In genomic region chr2:164737612-164738081, GRCh38 we compare ENCODE assay signal across 8 cellular contexts.
DNase-seq lines count a peak whose midpoint lies in the region; ATAC-seq, FAIRE-seq and TF ChIP-seq lines count a peak whose summit lies in the region.

No MANE protein-coding gene starts in this region.

- TF ChIP-seq POLR2A in HepG2 (IDR thresholded peaks at IDR 0.05; ENCODE audit: insufficient read depth in 1 of 2, low read depth in 2 of 2, low read length in 2 of 2) (no peak), thyroid gland (IDR thresholded peaks at IDR 0.05) (no peak)

- H3K4me3 ChIP-seq in KMS-11 (IDR thresholded peaks at IDR 0.05; ENCODE audit: insufficient read depth, low read depth, low read length) (no peak overlapping the region), PC-9 (no peak overlapping the region), HepG2 (replicated peaks in 1 of 3; ENCODE audit: insufficient read depth in 1 of 3, low read depth in 2 of 3, low read length in 3 of 3) (no peak overlapping the region), thyroid gland (replicated peaks in 1 of 3) (no peak overlapping the region)
- H3K4me3 ChIP-seq in effector memory CD4-positive, alpha-beta T cell (ENCODE audit: insufficient read depth, low read depth, low read length, poor library complexity, severe bottlenecking): no peak overlapping the region

- H3K79me2 ChIP-seq in KMS-11 (ENCODE audit: insufficient read depth, low read depth) (no peaks in the 10 kb centered on the region), PC-9 (ENCODE audit: low read depth) (no peaks in the 10 kb centered on the region), HepG2 (ENCODE audit: insufficient read depth, low read length) (peaks cover 32% of the 10 kb centered on the region)

- BruUV-seq in PC-9 (replicated peaks; lab: Mats Ljungman, UMichigan) (no TSS peak), HepG2 (replicated peaks; lab: Mats Ljungman, UMichigan) (no TSS peak)

- TF ChIP-seq EP300 in HepG2 (IDR thresholded peaks at IDR 0.05; ENCODE audit: low read depth in 2 of 2, low read length in 2 of 2) (no peak), HepG2 (CRISPR knock-in tag; IDR thresholded peaks at IDR 0.05; ENCODE audit: borderline replicate concordance) (no peak)

- FAIRE-seq in HepG2 (lab: Jason Lieb, UNC): peak; percentile 76

- H3K9me3 ChIP-seq in PC-9 (ENCODE audit: insufficient read depth, low read depth) (no peaks in the 10 kb centered on the region), HepG2 (ENCODE audit: low read length) (no peaks in the 10 kb centered on the region), thyroid gland (no peaks in the 10 kb centered on the region)
- no peaks in the 10 kb centered on the region for H3K9me3 ChIP-seq in effector memory CD4-positive, alpha-beta T cell (ENCODE audit: control insufficient read depth, low read length)

- CTCF ChIA-PET in PC-9 (lab: Charles Lee) (no interaction called here), HepG2 (lab: Yijun Ruan, JAX; ENCODE audit: low intra/inter-chr PET ratio, low total read pairs) (interaction anchor here (1.3 to 3.1 kb wide), 5 partner anchors 104 to 277 kb away, joined by 4 to 50 read pairs (median 10); partner anchors contain the start of gene COBLL1)

- in situ Hi-C loops in HepG2 (cut with HindIII; ENCODE audit: extremely low pct_ligation_motif_present, low pct_unique_long_range_greater_than_20kb): loop anchor here (5.0 kb wide), 2 partner anchors 105 to 180 kb away; partner anchors contain the start of gene COBLL1

- POLR2A ChIA-PET in PC-9 (lab: Charles Lee; ENCODE audit: unreplicated experiment) (no interaction called here), HepG2 (lab: Yijun Ruan, JAX) (interaction anchor here (1.5 kb wide), 1 partner anchor 104 kb away, joined by 7 read pairs; the partner anchor contains the start of gene COBLL1)

- TF ChIP-seq RAD21 in HepG2 (CRISPR knock-in tag; IDR thresholded peaks at IDR 0.05): peak; percentile 93

- H3K9ac ChIP-seq in KMS-11: no peak overlapping the region
- 0 out of 2 replicates have a peak overlapping the region, but pooled peaks have one; percentile 2 for H3K9ac ChIP-seq in HepG2 (ENCODE audit: insufficient read depth, low read depth, low read length)

- H3K9me2 ChIP-seq in PC-9 (ENCODE audit: insufficient read depth): no peaks in the 10 kb centered on the region

- peak; percentile 69 for DNase-seq in EL
- peak in 1 of 2 experiments; percentile 24 for DNase-seq in PC-9
- DNase-seq in dedifferentiated amniotic fluid mesenchymal stem cell (ENCODE audit: extremely low spot score): peak; percentile 68
- peak; percentile 82 for DNase-seq in HepG2 (ENCODE audit: low spot score)
- DNase-seq in thyroid gland: peak; percentile 61 to 69
- DNase-seq in effector memory CD4-positive, alpha-beta T cell: no peak

- H3K27ac ChIP-seq in KMS-11: no peak overlapping the region
- H3K27ac ChIP-seq in PC-9: no peak overlapping the region
- H3K27ac ChIP-seq in HepG2 (ENCODE audit: extremely low read length, insufficient read depth, low read length): peak overlapping the region; percentile 22
- no peak overlapping the region for H3K27ac ChIP-seq in thyroid gland
- H3K27ac ChIP-seq in effector memory CD4-positive, alpha-beta T cell (ENCODE audit: insufficient read depth, low read length, poor library complexity, severe bottlenecking): no peak overlapping the region

- H3F3A ChIP-seq in PC-9 (ENCODE audit: insufficient read depth, low read depth): no peaks in the 10 kb centered on the region

- no peak overlapping the region for H3K4me2 ChIP-seq in KMS-11
- no peak overlapping the region for H3K4me2 ChIP-seq in PC-9
- H3K4me2 ChIP-seq in HepG2 (ENCODE audit: low read depth, low read length): peak overlapping the region; percentile 40

- H3K4me1 ChIP-seq in KMS-11 (ENCODE audit: low read depth, poor library complexity, severe bottlenecking) (peaks cover 50% of the 10 kb centered on the region), PC-9 (replicated peaks; ENCODE audit: insufficient read depth) (peaks cover 7% of the 10 kb centered on the region; the same call in 1 of the 2 replicates), HepG2 (ENCODE audit: insufficient read depth, low read length) (peaks cover 82% of the 10 kb centered on the region), thyroid gland (peaks cover 15 to 20% of the 10 kb centered on the region in 2 donors)
- H3K4me1 ChIP-seq in effector memory CD4-positive, alpha-beta T cell (ENCODE audit: control insufficient read depth, insufficient read depth, low read length, poor library complexity, severe bottlenecking): no peaks in the 10 kb centered on the region

- H3K36me3 ChIP-seq in KMS-11 (ENCODE audit: insufficient read depth): no peaks in the 10 kb centered on the region
- H3K36me3 ChIP-seq in PC-9 (ENCODE audit: low read depth): no peaks in the 10 kb centered on the region
- H3K36me3 ChIP-seq in HepG2 (replicated peaks in 1 of 2; ENCODE audit: control insufficient read depth in 1 of 2, insufficient read depth in 2 of 2, low read length in 2 of 2): peaks cover 1 to 12% of the 10 kb centered on the region in 2 experiments; a peak in 3 of 5 replicates
- H3K36me3 ChIP-seq in thyroid gland: no peaks in the 10 kb centered on the region
- no peaks in the 10 kb centered on the region for H3K36me3 ChIP-seq in effector memory CD4-positive, alpha-beta T cell (ENCODE audit: control insufficient read depth, insufficient read depth, low read length)

- no peak overlapping the region for H2AFZ ChIP-seq in KMS-11 (ENCODE audit: low read depth)
- no peak overlapping the region for H2AFZ ChIP-seq in PC-9
- H2AFZ ChIP-seq in HepG2 (ENCODE audit: low read length): no peak overlapping the region

- H4K20me1 ChIP-seq in KMS-11 (ENCODE audit: insufficient read depth) (no peaks in the 10 kb centered on the region), PC-9 (ENCODE audit: insufficient read depth) (no peaks in the 10 kb centered on the region), HepG2 (ENCODE audit: insufficient read depth, low read length) (no peaks in the 10 kb centered on the region)

- WGBS in HepG2 (ENCODE audit: low lambda C conversion rate): 9% methylated on average over 9 of the region's 9 CpGs
- WGBS in thyroid gland, 2 donors: 3 to 6% methylated on average over 9 of the region's 9 CpGs

- intact Hi-C loops in PC-9 (cut with micrococcal nuclease; ENCODE audit: unreplicated experiment): loop anchor here (1.0 to 5.0 kb wide), 4 partner anchors 105 to 465 kb away; partner anchors contain the start of gene SCN3A
- intact Hi-C loops in HepG2 (cut with micrococcal nuclease; ENCODE audit: unreplicated experiment): loop anchor here (1.0 to 10.0 kb wide), 6 partner anchors 104 to 555 kb away; partner anchors contain the start of genes COBLL1 and SCN3A
- intact Hi-C loops in thyroid gland (cut with DNase I): loop anchor here (5.0 kb wide), 1 partner anchor 180 kb away; no protein-coding TSS in a partner anchor

- H3K27me3 ChIP-seq in KMS-11 (ENCODE audit: insufficient read depth, low read depth) (no peaks in the 10 kb centered on the region), PC-9 (ENCODE audit: insufficient read depth, low read depth) (no peaks in the 10 kb centered on the region), HepG2 (ENCODE audit: control insufficient read depth in 1 of 2, insufficient read depth in 2 of 2, low read length in 2 of 2) (no peaks in the 10 kb centered on the region), thyroid gland (no peaks in the 10 kb centered on the region)
- H3K27me3 ChIP-seq in effector memory CD4-positive, alpha-beta T cell (replicated peaks; ENCODE audit: control insufficient read depth, insufficient read depth, low read length, poor library complexity, severe bottlenecking): no peaks in the 10 kb centered on the region

- TF ChIP-seq CTCF in KMS-11 (conservative IDR thresholded peaks at IDR 0.05; ENCODE audit: low read depth, low read length) (peak; percentile 96), PC-9 (conservative IDR thresholded peaks at IDR 0.05) (peak; percentile 82), HepG2 (CRISPR knock-in tag; IDR thresholded peaks at IDR 0.05) (peak; percentile 93), thyroid gland (IDR thresholded peaks at IDR 0.05) (peak; percentile 49 to 88 (median 67))

- peak; percentile 79 for ATAC-seq in GM21515 (IDR thresholded peaks at IDR 0.05; ENCODE audit: unreplicated experiment)
- ATAC-seq in HepG2: peak; percentile 92

TF ChIP-seq in HepG2, 621 proteins besides CTCF, POLR2A, EP300 and RAD21 (continues in another document):
- TF ChIP-seq ELF3 (CRISPR knock-in tag; IDR thresholded peaks at IDR 0.05): peak; percentile 67
- peak; percentile 71; the same call in 1 of the 2 replicates for TF ChIP-seq REPIN1 (CRISPR knock-in tag; IDR thresholded peaks at IDR 0.05; ENCODE audit: borderline replicate concordance, low read depth)
- 0 out of 2 replicates have a peak, but pooled peaks have one; percentile 34 for TF ChIP-seq ZNF205 (CRISPR knock-in tag; IDR thresholded peaks at IDR 0.05)
- TF ChIP-seq FOXA3 (CRISPR knock-in tag; IDR thresholded peaks at IDR 0.05): peak; percentile 60
- peak; percentile 36; the same call in 1 of the 2 replicates for TF ChIP-seq IRF2 (CRISPR knock-in tag; IDR thresholded peaks at IDR 0.05)
- 0 out of 2 replicates have a peak, but pooled peaks have one; percentile 50 for TF ChIP-seq MIXL1 (CRISPR knock-in tag; IDR thresholded peaks at IDR 0.05)
- peak; percentile 72 for TF ChIP-seq ARID5B (CRISPR knock-in tag; IDR thresholded peaks at IDR 0.05)

Comparison
In these comparisons a context has a peak if more than half of its experiments do, and no peak if none do; other contexts are left out.
1. DNase-seq: peak in EL (single experiment), dedifferentiated amniotic fluid mesenchymal stem cell (single experiment), HepG2 (single experiment) and thyroid gland (2 of 2); none in effector memory CD4-positive, alpha-beta T cell (0 of 3).
2. Peak in every context shown above with its lines, with median percentiles within 50 percentile points of each other: CTCF ChIP-seq.